ENCODE assay signal across 8 cellular contexts in the genomic region with DNA sequence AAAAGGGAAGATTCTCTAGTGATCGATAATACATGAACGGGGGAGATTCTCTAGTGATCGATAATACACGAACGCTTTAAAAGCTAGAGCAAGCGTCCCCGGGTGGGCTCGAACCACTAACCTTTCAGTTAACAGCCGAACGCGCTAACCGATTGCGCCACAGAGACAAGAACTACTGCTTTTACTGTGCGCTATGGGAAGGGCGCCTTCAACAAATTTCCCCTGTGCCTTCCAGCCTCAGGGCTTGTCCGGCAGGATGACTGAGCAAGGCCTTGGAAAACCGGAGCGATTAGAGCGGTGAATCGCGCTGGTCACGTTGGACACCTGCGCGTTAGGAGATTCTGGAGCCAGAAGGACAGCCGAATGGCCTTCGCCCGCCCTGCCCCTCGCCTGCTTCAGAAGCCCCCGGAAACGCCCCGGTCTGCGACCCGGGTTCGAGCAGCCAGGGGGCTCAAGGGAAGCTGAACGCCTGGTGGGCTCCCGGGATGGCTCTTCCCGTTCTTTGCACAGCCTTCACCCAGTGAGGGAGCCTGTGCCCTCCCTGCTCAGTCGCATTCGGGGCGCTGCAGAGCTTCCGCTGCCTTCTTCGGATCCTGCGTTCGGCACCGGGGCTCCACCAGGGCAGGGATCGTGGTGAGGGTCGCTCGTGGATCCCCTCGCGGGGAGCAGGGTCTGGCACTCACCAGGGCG.
DNase-seq lines count a peak whose midpoint lies in the region; ATAC-seq and TF ChIP-seq lines count a peak whose summit lies in the region.
"Not testable (repeated sequence)": the region's sequence is repeated elsewhere in the genome, so short reads cannot be mapped to it uniquely, and the experiment has no call there.

No MANE protein-coding gene starts in this region.

- H3K4me3 Mint-ChIP-seq in activated T-cell treated with anti-CD3 and anti-CD28 coated beads, Interleukin-2, amount 50 U/mL, for 72 hours: peak overlapping the region; percentile 84 to 87
- H3K4me3 Mint-ChIP-seq in progenitor cell of endocrine pancreas (ENCODE audit: low read depth): peak overlapping the region; percentile 73

- not testable (repeated sequence) for H3K4me1 Mint-ChIP-seq in activated T-cell treated with anti-CD3 and anti-CD28 coated beads, Interleukin-2, amount 50 U/mL, for 72 hours (ENCODE audit: low read depth); progenitor cell of endocrine pancreas (ENCODE audit: low read depth)

- not testable (repeated sequence) for H3K9me3 ChIP-seq in ES-I3 (ENCODE audit: control insufficient read depth, insufficient read depth, low read length); suprapubic skin

- peak; percentile 28 to 39 for DNase-seq in activated T-cell treated with anti-CD3 and anti-CD28 coated beads, Interleukin-2, amount 50 U/mL, for 72 hours
- DNase-seq in cardiac fibroblast (ENCODE audit: low read depth in 2 of 2): peak; percentile 19 to 49
- DNase-seq in fibroblast of the aortic adventitia (ENCODE audit: low read depth): peak; percentile 35
- not testable (repeated sequence) for DNase-seq in kidney epithelial cell (ENCODE audit: low read depth); progenitor cell of endocrine pancreas (ENCODE audit: low spot score, unreplicated experiment); suprapubic skin (ENCODE audit: low spot score in 2 of 2)

- TF ChIP-seq POLR2A in suprapubic skin (IDR thresholded peaks at IDR 0.05): not testable (repeated sequence)

- peak; percentile 70 for ATAC-seq in SK-N-SH treated with all-trans-retinoic acid at 6 μM for 48 hours
- peak; percentile 59 to 64 for ATAC-seq in activated T-cell treated with anti-CD3 and anti-CD28 coated beads, Interleukin-2, amount 50 U/mL, for 72 hours (replicated peaks in 1 of 2)

- H3K36me3 ChIP-seq in ES-I3 (ENCODE audit: insufficient read depth, low read length); kidney epithelial cell (ENCODE audit: control insufficient read depth, insufficient read depth, low read length); suprapubic skin: not testable (repeated sequence)

- H3K27me3 Mint-ChIP-seq in activated T-cell treated with anti-CD3 and anti-CD28 coated beads, Interleukin-2, amount 50 U/mL, for 72 hours (ENCODE audit: low read depth); progenitor cell of endocrine pancreas: not testable (repeated sequence)

- not testable (repeated sequence) for TF ChIP-seq CTCF in cardiac fibroblast (IDR thresholded peaks at IDR 0.05; ENCODE audit: low read depth, low read length); fibroblast of the aortic adventitia (IDR thresholded peaks at IDR 0.05; ENCODE audit: insufficient read depth, low read length); kidney epithelial cell (IDR thresholded peaks at IDR 0.05; ENCODE audit: insufficient read depth, low read length, poor library complexity, severe bottlenecking); progenitor cell of endocrine pancreas (IDR thresholded peaks at IDR 0.05; ENCODE audit: unreplicated experiment); suprapubic skin (IDR thresholded peaks at IDR 0.05)

- not testable (repeated sequence) for H3K36me3 Mint-ChIP-seq in activated T-cell treated with anti-CD3 and anti-CD28 coated beads, Interleukin-2, amount 50 U/mL, for 72 hours (ENCODE audit: insufficient read depth in 2 of 2); progenitor cell of endocrine pancreas (ENCODE audit: insufficient read depth)

- peak overlapping the region; percentile 77 for H3K27ac Mint-ChIP-seq in activated T-cell treated with anti-CD3 and anti-CD28 coated beads, Interleukin-2, amount 50 U/mL, for 72 hours
- H3K27ac Mint-ChIP-seq in progenitor cell of endocrine pancreas: peak overlapping the region; percentile 73

- not testable (repeated sequence) for H3K27ac ChIP-seq in suprapubic skin

- not testable (repeated sequence) for H3K9me3 Mint-ChIP-seq in activated T-cell treated with anti-CD3 and anti-CD28 coated beads, Interleukin-2, amount 50 U/mL, for 72 hours; progenitor cell of endocrine pancreas (ENCODE audit: low read depth)

- H3K9ac ChIP-seq in ES-I3 (ENCODE audit: low read depth, low read length): peak overlapping the region; percentile 57

- H3K4me3 ChIP-seq in cardiac fibroblast (replicated peaks in 1 of 2; ENCODE audit: low read depth in 2 of 2, low read length in 2 of 2) (peak overlapping the region in 1 of 2 donors; percentile 33), fibroblast of the aortic adventitia (ENCODE audit: low read depth, low read length) (peak overlapping the region; percentile 35), kidney epithelial cell (ENCODE audit: low read depth, low read length) (peak overlapping the region; percentile 32), suprapubic skin (peak overlapping the region; percentile 44)

- not testable (repeated sequence) for H3K27me3 ChIP-seq in kidney epithelial cell (ENCODE audit: control insufficient read depth, insufficient read depth, low read length); suprapubic skin

- TF ChIP-seq EP300 in suprapubic skin (IDR thresholded peaks at IDR 0.05): not testable (repeated sequence)

- no CpG with 5 or more reads among the region's 51 CpGs for WGBS in suprapubic skin

- not testable (repeated sequence) for H3K4me1 ChIP-seq in ES-I3 (ENCODE audit: insufficient read depth, low read length); suprapubic skin
